Comparison of ENCODE assay signal across 8 cellular contexts in the genomic region with DNA sequence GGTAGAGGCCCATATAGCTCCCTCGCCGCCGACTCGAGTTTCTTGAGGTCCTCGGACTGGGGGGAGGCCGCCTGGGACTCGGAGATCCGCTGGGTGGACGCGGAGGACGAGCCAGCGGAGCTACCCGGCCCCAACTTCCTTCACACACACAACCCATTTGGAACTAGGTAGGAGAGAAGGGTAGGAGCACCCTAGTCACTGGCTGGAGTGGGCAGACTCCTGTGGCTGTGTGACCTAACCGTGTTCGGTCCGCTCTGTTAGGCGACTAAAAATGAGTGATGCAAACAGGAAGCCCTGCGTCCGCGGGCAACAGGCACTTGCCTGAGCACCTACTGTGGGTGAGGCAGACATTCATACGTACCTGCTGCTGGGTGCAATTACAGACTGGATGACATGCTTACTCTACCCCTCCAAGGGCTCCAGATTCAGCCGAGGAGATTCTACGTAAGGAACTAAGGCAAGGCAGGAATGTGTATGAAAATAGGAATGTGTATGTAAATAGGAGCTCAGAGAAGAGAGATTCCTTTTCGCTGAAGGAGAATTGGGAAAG. TPM values are rescaled to one million over a fixed set of nuclear protein-coding genes. Genes with fewer than 3 reads are reported as not detected.
DNase-seq lines count a peak whose midpoint lies in the region; ATAC-seq and TF ChIP-seq lines count a peak whose summit lies in the region.

No MANE protein-coding gene starts in this region.

- no peak for TF ChIP-seq POLR2A in prostate gland (IDR thresholded peaks at IDR 0.05)

- WGBS in prostate gland, result 1% methylated on average over 24 of the region's 24 CpGs

- DNase-seq in Right ventricle myocardium inferior (ENCODE audit: missing footprints) (peak; percentile 78), cardiac septum (ENCODE audit: low spot score) (no peak), NCI-H69 (lab: John Stamatoyannopoulos, UW) (peak; percentile 57), fibroblast of the aortic adventitia (ENCODE audit: low read depth) (peak; percentile 59), prostate gland (ENCODE audit: low spot score) (no peak), UCSD-AML1 (lab: John Stamatoyannopoulos, UW; ENCODE audit: unreplicated experiment) (no peak)
- peak; percentile 55 for DNase-seq in activated T-helper 1 cell treated with anti-CD3 and anti-CD28 coated beads, Interleukin-12 subunit alpha, Interleukin-12 subunit beta, Interleukin-2, Interleukin-4 antibody, amounts not matched to agents 30 ng/mL and 10 ng/mL and 1 ng/mL, durations not matched to agents 14 hours and 24 hours and 36 hours (ENCODE audit: low spot score)

- H3K27me3 Mint-ChIP-seq in activated T-helper 1 cell treated with anti-CD3 and anti-CD28 coated beads, Interleukin-12 subunit alpha, Interleukin-12 subunit beta, Interleukin-2, Interleukin-4 antibody, amounts not matched to agents 30 ng/mL and 10 ng/mL and 1 ng/mL, durations not matched to agents 14 hours and 24 hours and 36 hours (ENCODE audit: insufficient read depth), result no peaks in the 10 kb centered on the region

- no peaks in the 10 kb centered on the region for H3K36me3 ChIP-seq in prostate gland

- ATAC-seq in Right ventricle myocardium inferior (no peak), GM19395 (IDR thresholded peaks at IDR 0.05; ENCODE audit: unreplicated experiment) (no peak)

- TF ChIP-seq CTCF in fibroblast of the aortic adventitia (IDR thresholded peaks at IDR 0.05; ENCODE audit: insufficient read depth, low read length) (no peak), prostate gland (IDR thresholded peaks at IDR 0.05) (no peak)

- H3K9me3 ChIP-seq in prostate gland, result no peaks in the 10 kb centered on the region

- peaks cover 20% of the 10 kb centered on the region for H3K4me1 Mint-ChIP-seq in activated T-helper 1 cell treated with anti-CD3 and anti-CD28 coated beads, Interleukin-12 subunit alpha, Interleukin-12 subunit beta, Interleukin-2, Interleukin-4 antibody, amounts not matched to agents 30 ng/mL and 10 ng/mL and 1 ng/mL, durations not matched to agents 14 hours and 24 hours and 36 hours (ENCODE audit: low read depth)

- intact Hi-C loops in Right ventricle myocardium inferior (cut with DNase I), result no loop called here
- intact Hi-C loops in cardiac septum (cut with DNase I), result loop anchor here (10.0 kb wide), 1 partner anchor 119 kb away; a partner anchor contains a TSS
- intact Hi-C loops in activated T-helper 1 cell treated with anti-CD3 and anti-CD28 coated beads, Interleukin-12 subunit alpha, Interleukin-12 subunit beta, Interleukin-2, Interleukin-4 antibody, amounts not matched to agents 30 ng/mL and 10 ng/mL and 1 ng/mL, durations not matched to agents 14 hours and 24 hours and 36 hours (cut with micrococcal nuclease), result loop anchor here (2.0 kb wide), 2 partner anchors 119 to 123 kb away; a partner anchor contains a TSS
- intact Hi-C loops in prostate gland (cut with DNase I), result no loop called here

- H3K27ac ChIP-seq in prostate gland, result peak overlapping the region; percentile 98

- peak overlapping the region; percentile 82 for H3K27ac Mint-ChIP-seq in activated T-helper 1 cell treated with anti-CD3 and anti-CD28 coated beads, Interleukin-12 subunit alpha, Interleukin-12 subunit beta, Interleukin-2, Interleukin-4 antibody, amounts not matched to agents 30 ng/mL and 10 ng/mL and 1 ng/mL, durations not matched to agents 14 hours and 24 hours and 36 hours

- no peaks in the 10 kb centered on the region for H3K27me3 ChIP-seq in prostate gland (replicated peaks; ENCODE audit: insufficient read depth)

- H3K4me3 ChIP-seq in fibroblast of the aortic adventitia (ENCODE audit: low read depth, low read length) (peak overlapping the region; percentile 85), prostate gland (peak overlapping the region; percentile 72 to 96)

- no peaks in the 10 kb centered on the region for H3K36me3 Mint-ChIP-seq in activated T-helper 1 cell treated with anti-CD3 and anti-CD28 coated beads, Interleukin-12 subunit alpha, Interleukin-12 subunit beta, Interleukin-2, Interleukin-4 antibody, amounts not matched to agents 30 ng/mL and 10 ng/mL and 1 ng/mL, durations not matched to agents 14 hours and 24 hours and 36 hours (ENCODE audit: low read depth)

- no peaks in the 10 kb centered on the region for H3K9me3 Mint-ChIP-seq in activated T-helper 1 cell treated with anti-CD3 and anti-CD28 coated beads, Interleukin-12 subunit alpha, Interleukin-12 subunit beta, Interleukin-2, Interleukin-4 antibody, amounts not matched to agents 30 ng/mL and 10 ng/mL and 1 ng/mL, durations not matched to agents 14 hours and 24 hours and 36 hours

- H3K4me3 Mint-ChIP-seq in activated T-helper 1 cell treated with anti-CD3 and anti-CD28 coated beads, Interleukin-12 subunit alpha, Interleukin-12 subunit beta, Interleukin-2, Interleukin-4 antibody, amounts not matched to agents 30 ng/mL and 10 ng/mL and 1 ng/mL, durations not matched to agents 14 hours and 24 hours and 36 hours, result peak overlapping the region; percentile 89

- H3K4me1 ChIP-seq in prostate gland (replicated peaks), result peaks cover 9% of the 10 kb centered on the region

RNA-seq across cellular contexts. Expression of a gene that starts 4.6 kb away (rescaled TPM):
- total RNA-seq in Right ventricle myocardium inferior (24.5 TPM), cardiac septum (30.6 TPM), fibroblast of the aortic adventitia (ENCODE audit: low replicate concordance) (37.3 and 52.9 TPM in 2 replicates), prostate gland (10 to 100 TPM; 51.0 to 98.6 TPM)
- 97.5 and 106 TPM in 2 replicates for total RNA-seq in activated T-helper 1 cell treated with anti-CD3 and anti-CD28 coated beads, Interleukin-12 subunit alpha, Interleukin-12 subunit beta, Interleukin-2, Interleukin-4 antibody, amounts not matched to agents 30 ng/mL and 10 ng/mL and 1 ng/mL, durations not matched to agents 14 hours and 24 hours and 36 hours

Comparison
In these comparisons a context has a peak if more than half of its experiments do, and no peak if none do; other contexts are left out.
1. DNase-seq: peak in Right ventricle myocardium inferior (single experiment), NCI-H69 (single experiment), activated T-helper 1 cell treated with anti-CD3 and anti-CD28 coated beads, Interleukin-12 subunit alpha, Interleukin-12 subunit beta, Interleukin-2, Interleukin-4 antibody, amounts not matched to agents 30 ng/mL and 10 ng/mL and 1 ng/mL, durations not matched to agents 14 hours and 24 hours and 36 hours (single experiment) and fibroblast of the aortic adventitia (single experiment); none in cardiac septum (single experiment), prostate gland (single experiment) and UCSD-AML1 (single experiment).
2. intact Hi-C loops: an anchor here in cardiac septum (10.0 kb wide) and activated T-helper 1 cell treated with anti-CD3 and anti-CD28 coated beads, Interleukin-12 subunit alpha, Interleukin-12 subunit beta, Interleukin-2, Interleukin-4 antibody, amounts not matched to agents 30 ng/mL and 10 ng/mL and 1 ng/mL, durations not matched to agents 14 hours and 24 hours and 36 hours (2.0 kb wide); none called in Right ventricle myocardium inferior and prostate gland.